In the genomic region with DNA sequence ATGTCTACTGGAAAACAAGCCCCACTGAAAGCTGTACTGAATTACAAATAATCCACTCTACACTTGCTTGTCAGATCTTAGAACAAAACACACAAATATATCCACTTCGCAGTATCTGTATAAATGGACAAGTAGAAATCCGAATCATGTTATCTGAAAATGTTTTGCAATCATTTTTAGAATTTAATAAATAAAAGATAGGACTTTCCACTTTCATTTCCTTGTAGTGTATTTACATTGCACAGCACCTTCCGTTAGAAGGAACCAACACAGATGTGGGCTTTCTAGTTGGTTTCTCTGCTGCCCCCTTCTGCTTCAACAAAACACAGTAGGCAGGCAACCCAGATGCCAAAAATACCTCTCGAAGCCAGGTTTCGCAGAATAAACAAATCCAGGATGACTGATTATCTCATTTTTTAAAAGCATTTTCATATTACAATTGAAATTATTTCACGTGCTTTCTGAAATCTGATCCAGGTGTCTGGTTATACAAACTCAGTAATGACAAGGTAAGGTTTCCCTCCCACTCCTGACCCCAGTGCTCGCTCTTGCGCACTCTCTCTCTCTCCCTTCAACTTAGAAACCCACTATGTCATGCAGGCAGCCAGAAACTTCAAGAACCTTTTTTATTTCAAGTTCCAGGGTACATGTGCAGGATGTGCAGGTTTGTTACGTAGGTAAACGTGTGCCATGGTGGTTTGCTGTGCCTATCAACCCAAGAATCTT, we compare ENCODE assay signal across 1 cellular context.
TF ChIP-seq lines count a peak whose summit lies in the region.

No MANE protein-coding gene starts in this region.

TF ChIP-seq in K562, 482 proteins besides CTCF, POLR2A, EP300 and RAD21 (continued from another document and continues in another):
- TF ChIP-seq, protein P1, sequence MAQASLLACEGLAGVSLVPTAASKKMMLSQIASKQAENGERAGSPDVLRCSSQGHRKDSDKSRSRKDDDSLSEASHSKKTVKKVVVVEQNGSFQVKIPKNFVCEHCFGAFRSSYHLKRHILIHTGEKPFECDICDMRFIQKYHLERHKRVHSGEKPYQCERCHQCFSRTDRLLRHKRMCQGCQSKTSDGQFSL (CRISPR knock-in tag; IDR thresholded peaks at IDR 0.05), result no peak
- TF ChIP-seq, protein P1 (tag; IDR thresholded peaks at IDR 0.05), result no peak
- TF ChIP-seq ESRRB (CRISPR knock-in tag; IDR thresholded peaks at IDR 0.05; ENCODE audit: borderline replicate concordance) (0 out of 2 replicates have a peak, but pooled peaks have one; percentile 17), SMC3 (conservative IDR thresholded peaks at IDR 0.05; ENCODE audit: insufficient read depth, low read depth, low read length) (peak; percentile 33; the same call in 1 of the 2 replicates), ATF7 (IDR thresholded peaks at IDR 0.05) (peak; percentile 46; the same call in 1 of the 2 replicates), GATAD2A (IDR thresholded peaks at IDR 0.05) (no peak), JUND (IDR thresholded peaks at IDR 0.05; ENCODE audit: borderline replicate concordance, low read depth, low read length) (peak; percentile 27; the same call in 1 of the 2 replicates), JUND (tag; IDR thresholded peaks at IDR 0.05; ENCODE audit: borderline replicate concordance, low read depth, low read length) (no peak; the same call in 2 of the 3 replicates), ZNF707 (CRISPR knock-in tag; conservative IDR thresholded peaks at IDR 0.05) (no peak), ZNF311 (CRISPR knock-in tag; IDR thresholded peaks at IDR 0.05) (no peak), VEZF1 (CRISPR knock-in tag; IDR thresholded peaks at IDR 0.05) (0 out of 2 replicates have a peak, but pooled peaks have one; percentile 14), CREB1 (IDR thresholded peaks at IDR 0.05) (no peak), CREB1 (CRISPR knock-in tag; IDR thresholded peaks at IDR 0.05) (peak; percentile 16; the same call in 1 of the 2 replicates), ZC3H4 (CRISPR knock-in tag; IDR thresholded peaks at IDR 0.05; ENCODE audit: borderline replicate concordance) (no peak), ZNF239 (CRISPR knock-in tag; IDR thresholded peaks at IDR 0.05) (no peak), SP1 (CRISPR knock-in tag; IDR thresholded peaks at IDR 0.05) (no peak), FOS (IDR thresholded peaks at IDR 0.05; ENCODE audit: extremely low read depth, insufficient read length) (no peak), ZNF263 (CRISPR knock-in tag; IDR thresholded peaks at IDR 0.05; ENCODE audit: borderline replicate concordance) (no peak), ZNF695 (CRISPR knock-in tag; IDR thresholded peaks at IDR 0.05) (no peak), ZBTB11 (CRISPR knock-in tag; IDR thresholded peaks at IDR 0.05) (no peak; a peak in 1 of 6 replicates), COPS2 (conservative IDR thresholded peaks at IDR 0.05) (no peak), GATA2 (CRISPR knock-in tag; IDR thresholded peaks at IDR 0.05) (no peak), CBFA2T3 (IDR thresholded peaks at IDR 0.05) (no peak), CCNT2 (IDR thresholded peaks at IDR 0.05; ENCODE audit: borderline replicate concordance, extremely low read depth, insufficient read length, low read depth, low read length) (no peak), SMAD4 (CRISPR knock-in tag; conservative IDR thresholded peaks at IDR 0.05) (peak; percentile 32; the same call in 1 of the 2 replicates), SMARCE1 (IDR thresholded peaks at IDR 0.05) (0 out of 2 replicates have a peak, but pooled peaks have one; percentile 31), SMARCA5 (IDR thresholded peaks at IDR 0.05) (0 out of 2 replicates have a peak, but pooled peaks have one; percentile 9), E2F1 (CRISPR knock-in tag; IDR thresholded peaks at IDR 0.05) (no peak), KHSRP (IDR thresholded peaks at IDR 0.05) (0 out of 2 replicates have a peak, but pooled peaks have one; percentile 16), ZBTB17 (CRISPR knock-in tag; IDR thresholded peaks at IDR 0.05) (no peak), PREB (CRISPR knock-in tag; IDR thresholded peaks at IDR 0.05) (no peak), BRD4 (IDR thresholded peaks at IDR 0.05) (peak; percentile 76; the same call in 1 of the 2 replicates), CBX5 (IDR thresholded peaks at IDR 0.05; ENCODE audit: borderline replicate concordance, low read depth) (no peak), ZNF75A (CRISPR knock-in tag; IDR thresholded peaks at IDR 0.05) (no peak), ZNF217 (CRISPR knock-in tag; IDR thresholded peaks at IDR 0.05) (no peak), ZNF766 (CRISPR knock-in tag; conservative IDR thresholded peaks at IDR 0.05) (peak; percentile 68; the same call in 1 of the 2 replicates), BCOR (IDR thresholded peaks at IDR 0.05) (no peak), JUN (IDR thresholded peaks at IDR 0.05; ENCODE audit: borderline replicate concordance, low read depth, low read length) (no peak), JUN (CRISPR knock-in tag; IDR thresholded peaks at IDR 0.05; ENCODE audit: borderline replicate concordance) (no peak), ETS1 (conservative IDR thresholded peaks at IDR 0.05; ENCODE audit: control insufficient read depth, low read depth, low read length) (no peak), SMARCC2 (IDR thresholded peaks at IDR 0.05; ENCODE audit: low read depth) (peak; percentile 39; the same call in 1 of the 2 replicates), NFXL1 (CRISPR knock-in tag; IDR thresholded peaks at IDR 0.05) (no peak), EGR1 (conservative IDR thresholded peaks at IDR 0.05) (no peak), PYGO2 (tag; IDR thresholded peaks at IDR 0.05) (no peak), ZNF354B (CRISPR knock-in tag; IDR thresholded peaks at IDR 0.05) (no peak), TEAD2 (tag; IDR thresholded peaks at IDR 0.05) (no peak)
- TF ChIP-seq, protein P2, sequence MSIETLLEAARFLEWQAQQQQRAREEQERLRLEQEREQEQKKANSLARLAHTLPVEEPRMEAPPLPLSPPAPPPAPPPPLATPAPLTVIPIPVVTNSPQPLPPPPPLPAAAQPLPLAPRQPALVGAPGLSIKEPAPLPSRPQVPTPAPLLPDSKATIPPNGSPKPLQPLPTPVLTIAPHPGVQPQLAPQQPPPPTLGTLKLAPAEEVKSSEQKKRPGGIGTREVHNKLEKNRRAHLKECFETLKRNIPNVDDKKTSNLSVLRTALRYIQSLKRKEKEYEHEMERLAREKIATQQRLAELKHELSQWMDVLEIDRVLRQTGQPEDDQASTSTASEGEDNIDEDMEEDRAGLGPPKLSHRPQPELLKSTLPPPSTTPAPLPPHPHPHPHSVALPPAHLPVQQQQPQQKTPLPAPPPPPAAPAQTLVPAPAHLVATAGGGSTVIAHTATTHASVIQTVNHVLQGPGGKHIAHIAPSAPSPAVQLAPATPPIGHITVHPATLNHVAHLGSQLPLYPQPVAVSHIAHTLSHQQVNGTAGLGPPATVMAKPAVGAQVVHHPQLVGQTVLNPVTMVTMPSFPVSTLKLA (conservative IDR thresholded peaks at IDR 0.05), result peak in 1 of 2 experiments; percentile 41; a peak in 2 of 4 replicates
- TF ChIP-seq, protein P3, sequence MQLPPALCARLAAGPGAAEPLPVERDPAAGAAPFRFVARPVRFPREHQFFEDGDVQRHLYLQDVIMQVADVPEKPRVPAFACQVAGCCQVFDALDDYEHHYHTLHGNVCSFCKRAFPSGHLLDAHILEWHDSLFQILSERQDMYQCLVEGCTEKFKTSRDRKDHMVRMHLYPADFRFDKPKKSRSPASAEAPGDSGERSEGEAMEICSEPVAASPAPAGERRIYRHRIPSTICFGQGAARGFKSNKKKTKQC (CRISPR knock-in tag; IDR thresholded peaks at IDR 0.05), result no peak
- TF ChIP-seq, protein P4, sequence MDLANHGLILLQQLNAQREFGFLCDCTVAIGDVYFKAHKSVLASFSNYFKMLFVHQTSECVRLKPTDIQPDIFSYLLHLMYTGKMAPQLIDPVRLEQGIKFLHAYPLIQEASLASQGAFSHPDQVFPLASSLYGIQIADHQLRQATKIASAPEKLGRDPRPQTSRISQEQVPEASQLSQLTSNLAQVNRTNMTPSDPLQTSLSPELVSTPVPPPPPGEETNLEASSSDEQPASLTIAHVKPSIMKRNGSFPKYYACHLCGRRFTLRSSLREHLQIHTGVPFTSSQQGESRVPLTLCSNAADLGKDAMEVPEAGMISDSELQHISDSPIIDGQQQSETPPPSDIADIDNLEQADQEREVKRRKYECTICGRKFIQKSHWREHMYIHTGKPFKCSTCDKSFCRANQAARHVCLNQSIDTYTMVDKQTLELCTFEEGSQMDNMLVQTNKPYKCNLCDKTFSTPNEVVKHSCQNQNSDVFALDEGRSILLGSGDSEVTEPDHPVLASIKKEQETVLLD (IDR thresholded peaks at IDR 0.05), result no peak
- TF ChIP-seq, protein P5, sequence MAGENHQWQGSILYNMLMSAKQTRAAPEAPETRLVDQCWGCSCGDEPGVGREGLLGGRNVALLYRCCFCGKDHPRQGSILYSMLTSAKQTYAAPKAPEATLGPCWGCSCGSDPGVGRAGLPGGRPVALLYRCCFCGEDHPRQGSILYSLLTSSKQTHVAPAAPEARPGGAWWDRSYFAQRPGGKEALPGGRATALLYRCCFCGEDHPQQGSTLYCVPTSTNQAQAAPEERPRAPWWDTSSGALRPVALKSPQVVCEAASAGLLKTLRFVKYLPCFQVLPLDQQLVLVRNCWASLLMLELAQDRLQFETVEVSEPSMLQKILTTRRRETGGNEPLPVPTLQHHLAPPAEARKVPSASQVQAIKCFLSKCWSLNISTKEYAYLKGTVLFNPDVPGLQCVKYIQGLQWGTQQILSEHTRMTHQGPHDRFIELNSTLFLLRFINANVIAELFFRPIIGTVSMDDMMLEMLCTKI (IDR thresholded peaks at IDR 0.05; ENCODE audit: partially characterized antibody), result no peak
